ENCODE assay signal across 8 cellular contexts in the genomic region with DNA sequence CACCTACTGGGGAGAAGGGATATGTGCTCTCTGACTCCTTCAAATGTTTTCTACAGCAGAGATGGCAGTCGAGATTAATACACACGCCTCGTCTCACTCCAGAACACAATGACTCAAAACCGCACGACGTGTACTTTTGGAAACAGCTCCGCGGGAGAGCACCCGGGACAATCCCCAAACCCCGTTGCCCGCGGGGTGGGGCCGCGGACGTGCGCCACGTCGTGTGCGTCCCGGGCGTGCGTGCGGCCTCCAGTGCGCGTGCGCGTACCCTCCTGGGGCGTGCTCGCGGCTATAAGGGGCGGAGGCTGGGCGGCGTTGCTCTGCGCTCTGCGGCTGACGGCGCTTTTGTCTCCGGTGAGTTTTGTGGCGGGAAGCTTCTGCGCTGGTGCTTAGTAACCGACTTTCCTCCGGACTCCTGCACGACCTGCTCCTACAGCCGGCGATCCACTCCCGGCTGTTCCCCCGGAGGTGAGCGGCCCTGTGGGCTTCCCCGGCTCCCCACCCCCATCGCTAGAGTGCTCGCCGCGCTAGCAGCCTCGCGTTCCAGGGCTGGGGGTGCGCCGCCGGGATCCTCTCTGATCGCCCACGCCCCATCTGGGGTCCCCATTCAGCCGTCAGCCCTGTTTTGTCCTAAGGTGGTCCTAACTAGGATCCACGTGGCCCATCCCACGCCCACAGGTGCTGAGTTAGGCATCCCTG. TPM values are rescaled to one million over a fixed set of nuclear protein-coding genes. Genes with fewer than 3 reads are reported as not detected.
DNase-seq lines count a peak whose midpoint lies in the region; TF ChIP-seq lines count a peak whose summit lies in the region.

TSS of gene HILPDA (plus strand) at position 323 of the 699 bp plus-strand sequence. CDS start 1,391 bp downstream, outside the sequence.

- DNase-seq in CMK (ENCODE audit: low read depth) (peak; percentile 64), GM20000 (ENCODE audit: low spot score) (peak; percentile 96), HS-5 (ENCODE audit: low read depth) (peak; percentile 75), NK-92 (lab: John Stamatoyannopoulos, UW; ENCODE audit: unreplicated experiment) (peak; percentile 47), lung microvascular endothelial cell (ENCODE audit: low read depth in 2 of 2) (peak; percentile 90 to 91)
- peak; percentile 95 for DNase-seq in activated CD8-positive, alpha-beta memory T cell treated with anti-CD3 and anti-CD28 coated beads for 24 hours
- DNase-seq in effector CD8-positive, alpha-beta T cell (lab: John Stamatoyannopoulos, UW) = peak; percentile 89
- peak; percentile 85 to 91 (median 89) for DNase-seq in stimulated activated CD4-positive, alpha-beta T cell treated with anti-CD3 and anti-CD28 coated beads, TNF-alpha, amount 100 ng/mL, for 4 hours (ENCODE audit: low read depth in 3 of 3)

- no peak for TF ChIP-seq CTCF in GM20000 (IDR thresholded peaks at IDR 0.05; ENCODE audit: extremely low read depth, missing control alignments)

RNA-seq across cellular contexts. Expression of gene HILPDA, which starts in this region (rescaled TPM):
- total RNA-seq in lung microvascular endothelial cell = 6.8 and 8.9 TPM in 2 replicates

Comparison
In these comparisons a context has a peak if more than half of its experiments do, and no peak if none do; other contexts are left out.
1. Peak in every context shown above with its lines: DNase-seq.